8 cellular contexts compared by ENCODE assay signal in the genomic region with DNA sequence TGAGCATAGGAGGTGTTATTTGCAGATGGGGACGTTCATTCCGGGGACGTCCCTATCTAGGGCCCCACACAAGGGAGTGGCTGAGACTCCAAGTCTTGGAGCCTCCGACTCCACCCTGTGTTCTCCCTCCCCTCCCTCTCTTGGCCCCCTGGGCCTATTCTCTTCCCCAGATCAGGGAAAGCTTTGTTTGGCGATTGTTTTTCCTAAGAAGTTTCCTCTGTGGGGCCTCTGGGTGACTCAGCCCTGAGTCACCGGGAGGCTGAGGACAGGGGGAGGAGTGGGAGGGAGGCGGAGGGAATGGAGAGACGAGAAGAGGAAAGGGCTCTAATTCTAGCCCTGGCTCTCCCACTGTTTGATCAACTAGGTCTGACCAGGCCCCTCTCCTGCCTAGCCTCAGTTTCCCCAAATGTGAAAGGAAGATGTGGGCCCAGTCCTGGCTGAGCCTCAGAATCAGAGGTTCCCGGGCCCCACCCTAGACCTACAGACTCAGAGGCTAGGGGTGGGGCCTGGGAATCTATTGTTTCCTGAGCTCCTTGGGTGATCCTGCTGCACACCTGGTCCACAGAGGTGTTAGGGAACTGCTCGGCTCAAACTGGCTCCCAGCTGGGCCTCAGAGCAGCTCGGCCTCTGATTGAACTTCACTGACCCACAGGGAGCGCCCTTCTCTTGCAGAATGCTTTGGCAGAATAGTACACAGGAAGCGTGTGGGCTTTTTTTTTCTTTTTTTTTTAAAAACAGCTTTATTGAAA. TPM values are rescaled to one million over a fixed set of nuclear protein-coding genes. Genes with fewer than 3 reads are reported as not detected.
DNase-seq lines count a peak whose midpoint lies in the region; FAIRE-seq and TF ChIP-seq lines count a peak whose summit lies in the region.

No MANE protein-coding gene starts in this region.

- H3K36me3 ChIP-seq in kidney epithelial cell (ENCODE audit: control insufficient read depth, insufficient read depth, low read length) (peaks cover 1% of the 10 kb centered on the region), spleen (peaks cover 0 to 50% (median 0%) of the 10 kb centered on the region in 6 donors)

- H3K27ac ChIP-seq in caudate nucleus (ENCODE audit: low read depth, low read length) (peak overlapping the region; percentile 97), spleen (peak overlapping the region; percentile 79 to 95 (median 88))

- H3K4me3 ChIP-seq in kidney epithelial cell (ENCODE audit: low read depth, low read length) (no peak overlapping the region), spleen (peak overlapping the region in 3 of 8 donors; percentile 2 to 53 (median 13))

- H3K9me3 ChIP-seq in spleen, result no peaks in the 10 kb centered on the region

- intact Hi-C loops in spleen (cut with DNase I; ENCODE audit: low total_unique reads), result no loop called here

- H3K4me1 ChIP-seq in spleen, result peaks cover 52 to 86% (median 78%) of the 10 kb centered on the region in 6 donors

- no peak for FAIRE-seq in GM12892 (lab: Jason Lieb, UNC)

- H3K27me3 ChIP-seq in kidney epithelial cell (ENCODE audit: control insufficient read depth, insufficient read depth, low read length) (no peaks in the 10 kb centered on the region), spleen (replicated peaks in 1 of 7) (no peaks in the 10 kb centered on the region)

- TF ChIP-seq CTCF in kidney epithelial cell (IDR thresholded peaks at IDR 0.05; ENCODE audit: insufficient read depth, low read length, poor library complexity, severe bottlenecking) (no peak), spleen (IDR thresholded peaks at IDR 0.05 in 8 of 11, conservative IDR thresholded peaks at IDR 0.05 in 3 of 11) (peak in 2 of 11 experiments; percentile 12 to 28)

- TF ChIP-seq POLR2A in spleen (IDR thresholded peaks at IDR 0.05) (no peak), GM12892 (IDR thresholded peaks at IDR 0.05; ENCODE audit: low read depth, low read length) (no peak)

- peak; percentile 64 for DNase-seq in activated effector memory CD4-positive, alpha-beta T cell treated with anti-CD3 and anti-CD28 coated beads, Interleukin-2, amount 50 U/mL, for 16 hours
- no peak for DNase-seq in activated effector memory CD4-positive, alpha-beta T cell treated with Interleukin-2 at 50 U/mL for 16 hours
- peak; percentile 52 for DNase-seq in NOMO-1 treated with DMSO at 0.1 percent for 48 hours (lab: John Stamatoyannopoulos, UW; ENCODE audit: unreplicated experiment)
- DNase-seq in caudate nucleus (lab: John Stamatoyannopoulos, UW), result peak in 54 of 61 donors; percentile 39 to 86 (median 69)
- peak; percentile 81 for DNase-seq in kidney epithelial cell (ENCODE audit: low read depth)
- no peak for DNase-seq in spleen
- DNase-seq in GM12892 (ENCODE audit: insufficient read length), result no peak
- no peak for DNase-seq in NCI-H1436 (lab: John Stamatoyannopoulos, UW)

- 23 to 49% (median 35%) methylated on average over 13 of the region's 13 CpGs for WGBS in spleen, 5 donors

RNA-seq across cellular contexts. Expression of a gene that starts 19.2 kb away (rescaled TPM):
- 163 and 180 TPM in 2 replicates for total RNA-seq in kidney epithelial cell
- 100 to 1,000 TPM; 165 to 432 (median 263) TPM for total RNA-seq in spleen
- 100 to 1,000 TPM; 115 to 252 (median 122) TPM for polyA plus RNA-seq in spleen
- polyA plus RNA-seq in GM12892 (2012; ENCODE audit: missing spikeins), result 8.4 TPM

Comparison
In these comparisons a context has a peak if more than half of its experiments do, and no peak if none do; other contexts are left out.
1. DNase-seq: peak in activated effector memory CD4-positive, alpha-beta T cell treated with anti-CD3 and anti-CD28 coated beads, Interleukin-2, amount 50 U/mL, for 16 hours (single experiment), NOMO-1 treated with DMSO at 0.1 percent for 48 hours (single experiment), caudate nucleus (54 of 61) and kidney epithelial cell (single experiment); none in activated effector memory CD4-positive, alpha-beta T cell treated with Interleukin-2 at 50 U/mL for 16 hours (single experiment), spleen (single experiment), GM12892 (single experiment) and NCI-H1436 (single experiment).